Comparison of ENCODE assay signal across 1 cellular context in the genomic region with DNA sequence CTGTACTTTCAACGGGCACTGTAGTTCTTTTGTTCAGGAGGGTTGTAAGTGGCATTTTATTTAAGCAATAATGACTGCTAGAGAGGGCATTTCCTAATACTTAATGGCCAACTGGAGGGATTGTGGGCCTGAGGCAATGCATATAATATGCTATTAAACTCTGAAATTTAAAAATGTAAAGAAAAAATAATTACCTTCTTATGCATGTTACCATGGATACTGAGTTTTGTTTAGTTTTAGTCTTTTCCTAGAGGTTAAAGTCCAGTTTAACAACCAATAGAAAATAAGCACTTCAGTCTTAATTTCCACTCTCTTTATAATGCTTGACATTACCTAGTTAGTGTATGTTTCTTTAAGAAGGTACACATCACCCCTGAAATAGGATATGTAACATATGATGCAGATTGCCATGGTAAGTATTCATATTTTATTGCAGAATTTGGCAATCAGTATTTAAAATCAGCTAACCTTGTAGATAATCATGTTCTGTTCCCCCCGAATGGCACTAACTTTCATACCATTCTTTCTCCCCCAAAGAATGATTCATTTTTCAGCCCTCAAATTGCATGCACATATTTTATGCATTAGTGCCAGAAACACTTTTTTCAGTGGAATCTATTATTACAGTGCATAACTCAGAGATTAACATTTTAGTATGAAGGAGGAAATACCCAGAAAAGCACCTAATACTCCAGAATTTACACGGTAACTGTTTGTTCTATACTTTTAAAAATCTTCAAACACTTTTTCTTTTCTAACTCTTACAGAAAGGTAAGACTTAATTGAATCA.
TF ChIP-seq lines count a peak whose summit lies in the region.

No MANE protein-coding gene starts in this region.

TF ChIP-seq in SK-N-SH, 30 proteins besides CTCF, POLR2A, EP300 and RAD21 (continued from another document):
- no peak for TF ChIP-seq YY1 (IDR thresholded peaks at IDR 0.05; ENCODE audit: low read depth)
- TF ChIP-seq GABPA (IDR thresholded peaks at IDR 0.05; ENCODE audit: low read depth): no peak
- TF ChIP-seq ELF1 (IDR thresholded peaks at IDR 0.05): no peak
- no peak for TF ChIP-seq SIN3A (IDR thresholded peaks at IDR 0.05; ENCODE audit: borderline replicate concordance, low read depth, low read length)
- no peak for TF ChIP-seq FOXM1 (IDR thresholded peaks at IDR 0.05; ENCODE audit: low read depth)
- 0 out of 2 replicates have a peak, but pooled peaks have one; percentile 22 for TF ChIP-seq RXRA (IDR thresholded peaks at IDR 0.05; ENCODE audit: borderline replicate concordance, low read depth)
- no peak for TF ChIP-seq TAF1 (IDR thresholded peaks at IDR 0.05; ENCODE audit: borderline replicate concordance, low read depth, low read length)
- TF ChIP-seq MXI1 (IDR thresholded peaks at IDR 0.05; ENCODE audit: low read depth, low read length): no peak
- TF ChIP-seq MEF2A (IDR thresholded peaks at IDR 0.05; ENCODE audit: borderline replicate concordance, low read depth): no peak
- TF ChIP-seq GATA2 (CRISPR knock-in tag; IDR thresholded peaks at IDR 0.05): no peak
- TF ChIP-seq POLR2AphosphoS5 (IDR thresholded peaks at IDR 0.05; ENCODE audit: low read depth, low read length): no peak
- TF ChIP-seq, protein P1, sequence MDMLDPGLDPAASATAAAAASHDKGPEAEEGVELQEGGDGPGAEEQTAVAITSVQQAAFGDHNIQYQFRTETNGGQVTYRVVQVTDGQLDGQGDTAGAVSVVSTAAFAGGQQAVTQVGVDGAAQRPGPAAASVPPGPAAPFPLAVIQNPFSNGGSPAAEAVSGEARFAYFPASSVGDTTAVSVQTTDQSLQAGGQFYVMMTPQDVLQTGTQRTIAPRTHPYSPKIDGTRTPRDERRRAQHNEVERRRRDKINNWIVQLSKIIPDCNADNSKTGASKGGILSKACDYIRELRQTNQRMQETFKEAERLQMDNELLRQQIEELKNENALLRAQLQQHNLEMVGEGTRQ (IDR thresholded peaks at IDR 0.05; ENCODE audit: borderline replicate concordance, low read depth, low read length): no peak
- TF ChIP-seq, protein P2, sequence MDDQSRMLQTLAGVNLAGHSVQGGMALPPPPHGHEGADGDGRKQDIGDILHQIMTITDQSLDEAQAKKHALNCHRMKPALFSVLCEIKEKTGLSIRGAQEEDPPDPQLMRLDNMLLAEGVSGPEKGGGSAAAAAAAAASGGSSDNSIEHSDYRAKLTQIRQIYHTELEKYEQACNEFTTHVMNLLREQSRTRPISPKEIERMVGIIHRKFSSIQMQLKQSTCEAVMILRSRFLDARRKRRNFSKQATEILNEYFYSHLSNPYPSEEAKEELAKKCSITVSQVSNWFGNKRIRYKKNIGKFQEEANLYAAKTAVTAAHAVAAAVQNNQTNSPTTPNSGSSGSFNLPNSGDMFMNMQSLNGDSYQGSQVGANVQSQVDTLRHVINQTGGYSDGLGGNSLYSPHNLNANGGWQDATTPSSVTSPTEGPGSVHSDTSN (IDR thresholded peaks at IDR 0.05): peak; percentile 46; the same call in 1 of the 2 replicates
- TF ChIP-seq, protein P3, sequence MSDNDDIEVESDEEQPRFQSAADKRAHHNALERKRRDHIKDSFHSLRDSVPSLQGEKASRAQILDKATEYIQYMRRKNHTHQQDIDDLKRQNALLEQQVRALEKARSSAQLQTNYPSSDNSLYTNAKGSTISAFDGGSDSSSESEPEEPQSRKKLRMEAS (IDR thresholded peaks at IDR 0.05; ENCODE audit: low read depth): no peak
- TF ChIP-seq RCOR1 (IDR thresholded peaks at IDR 0.05; ENCODE audit: low read length): no peak
- no peak for TF ChIP-seq EZH2phosphoT487 (IDR thresholded peaks at IDR 0.05; ENCODE audit: borderline replicate concordance, low read depth)
- TF ChIP-seq, protein P4, sequence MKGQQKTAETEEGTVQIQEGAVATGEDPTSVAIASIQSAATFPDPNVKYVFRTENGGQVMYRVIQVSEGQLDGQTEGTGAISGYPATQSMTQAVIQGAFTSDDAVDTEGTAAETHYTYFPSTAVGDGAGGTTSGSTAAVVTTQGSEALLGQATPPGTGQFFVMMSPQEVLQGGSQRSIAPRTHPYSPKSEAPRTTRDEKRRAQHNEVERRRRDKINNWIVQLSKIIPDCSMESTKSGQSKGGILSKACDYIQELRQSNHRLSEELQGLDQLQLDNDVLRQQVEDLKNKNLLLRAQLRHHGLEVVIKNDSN (IDR thresholded peaks at IDR 0.05; ENCODE audit: borderline replicate concordance, low read depth): no peak
- TF ChIP-seq FOSL2 (IDR thresholded peaks at IDR 0.05; ENCODE audit: borderline replicate concordance, low read depth): peak; percentile 79; the same call in 1 of the 2 replicates
- peak; percentile 45; the same call in 1 of the 2 replicates for TF ChIP-seq NFIC (IDR thresholded peaks at IDR 0.05; ENCODE audit: borderline replicate concordance)
- 0 out of 2 replicates have a peak, but pooled peaks have one; percentile 25 for TF ChIP-seq TEAD4 (IDR thresholded peaks at IDR 0.05; ENCODE audit: borderline replicate concordance, insufficient read depth)
- peak; percentile 74 for TF ChIP-seq TCF12 (IDR thresholded peaks at IDR 0.05)
- TF ChIP-seq JUND (IDR thresholded peaks at IDR 0.05): peak; percentile 70
- TF ChIP-seq, protein P5, sequence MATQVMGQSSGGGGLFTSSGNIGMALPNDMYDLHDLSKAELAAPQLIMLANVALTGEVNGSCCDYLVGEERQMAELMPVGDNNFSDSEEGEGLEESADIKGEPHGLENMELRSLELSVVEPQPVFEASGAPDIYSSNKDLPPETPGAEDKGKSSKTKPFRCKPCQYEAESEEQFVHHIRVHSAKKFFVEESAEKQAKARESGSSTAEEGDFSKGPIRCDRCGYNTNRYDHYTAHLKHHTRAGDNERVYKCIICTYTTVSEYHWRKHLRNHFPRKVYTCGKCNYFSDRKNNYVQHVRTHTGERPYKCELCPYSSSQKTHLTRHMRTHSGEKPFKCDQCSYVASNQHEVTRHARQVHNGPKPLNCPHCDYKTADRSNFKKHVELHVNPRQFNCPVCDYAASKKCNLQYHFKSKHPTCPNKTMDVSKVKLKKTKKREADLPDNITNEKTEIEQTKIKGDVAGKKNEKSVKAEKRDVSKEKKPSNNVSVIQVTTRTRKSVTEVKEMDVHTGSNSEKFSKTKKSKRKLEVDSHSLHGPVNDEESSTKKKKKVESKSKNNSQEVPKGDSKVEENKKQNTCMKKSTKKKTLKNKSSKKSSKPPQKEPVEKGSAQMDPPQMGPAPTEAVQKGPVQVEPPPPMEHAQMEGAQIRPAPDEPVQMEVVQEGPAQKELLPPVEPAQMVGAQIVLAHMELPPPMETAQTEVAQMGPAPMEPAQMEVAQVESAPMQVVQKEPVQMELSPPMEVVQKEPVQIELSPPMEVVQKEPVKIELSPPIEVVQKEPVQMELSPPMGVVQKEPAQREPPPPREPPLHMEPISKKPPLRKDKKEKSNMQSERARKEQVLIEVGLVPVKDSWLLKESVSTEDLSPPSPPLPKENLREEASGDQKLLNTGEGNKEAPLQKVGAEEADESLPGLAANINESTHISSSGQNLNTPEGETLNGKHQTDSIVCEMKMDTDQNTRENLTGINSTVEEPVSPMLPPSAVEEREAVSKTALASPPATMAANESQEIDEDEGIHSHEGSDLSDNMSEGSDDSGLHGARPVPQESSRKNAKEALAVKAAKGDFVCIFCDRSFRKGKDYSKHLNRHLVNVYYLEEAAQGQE (IDR thresholded peaks at IDR 0.05; ENCODE audit: low read depth, low read length): no peak
- no peak for TF ChIP-seq SMC3 (IDR thresholded peaks at IDR 0.05; ENCODE audit: low read depth, low read length)
- TF ChIP-seq, protein P6, sequence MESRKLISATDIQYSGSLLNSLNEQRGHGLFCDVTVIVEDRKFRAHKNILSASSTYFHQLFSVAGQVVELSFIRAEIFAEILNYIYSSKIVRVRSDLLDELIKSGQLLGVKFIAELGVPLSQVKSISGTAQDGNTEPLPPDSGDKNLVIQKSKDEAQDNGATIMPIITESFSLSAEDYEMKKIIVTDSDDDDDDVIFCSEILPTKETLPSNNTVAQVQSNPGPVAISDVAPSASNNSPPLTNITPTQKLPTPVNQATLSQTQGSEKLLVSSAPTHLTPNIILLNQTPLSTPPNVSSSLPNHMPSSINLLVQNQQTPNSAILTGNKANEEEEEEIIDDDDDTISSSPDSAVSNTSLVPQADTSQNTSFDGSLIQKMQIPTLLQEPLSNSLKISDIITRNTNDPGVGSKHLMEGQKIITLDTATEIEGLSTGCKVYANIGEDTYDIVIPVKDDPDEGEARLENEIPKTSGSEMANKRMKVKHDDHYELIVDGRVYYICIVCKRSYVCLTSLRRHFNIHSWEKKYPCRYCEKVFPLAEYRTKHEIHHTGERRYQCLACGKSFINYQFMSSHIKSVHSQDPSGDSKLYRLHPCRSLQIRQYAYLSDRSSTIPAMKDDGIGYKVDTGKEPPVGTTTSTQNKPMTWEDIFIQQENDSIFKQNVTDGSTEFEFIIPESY (IDR thresholded peaks at IDR 0.05; ENCODE audit: borderline replicate concordance, low read depth): no peak
- TF ChIP-seq NRF1 (IDR thresholded peaks at IDR 0.05; ENCODE audit: low read depth, low read length): no peak
- TF ChIP-seq FOXJ3 (CRISPR knock-in tag; IDR thresholded peaks at IDR 0.05): no peak
- TF ChIP-seq, protein P7, sequence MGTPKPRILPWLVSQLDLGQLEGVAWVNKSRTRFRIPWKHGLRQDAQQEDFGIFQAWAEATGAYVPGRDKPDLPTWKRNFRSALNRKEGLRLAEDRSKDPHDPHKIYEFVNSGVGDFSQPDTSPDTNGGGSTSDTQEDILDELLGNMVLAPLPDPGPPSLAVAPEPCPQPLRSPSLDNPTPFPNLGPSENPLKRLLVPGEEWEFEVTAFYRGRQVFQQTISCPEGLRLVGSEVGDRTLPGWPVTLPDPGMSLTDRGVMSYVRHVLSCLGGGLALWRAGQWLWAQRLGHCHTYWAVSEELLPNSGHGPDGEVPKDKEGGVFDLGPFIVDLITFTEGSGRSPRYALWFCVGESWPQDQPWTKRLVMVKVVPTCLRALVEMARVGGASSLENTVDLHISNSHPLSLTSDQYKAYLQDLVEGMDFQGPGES (IDR thresholded peaks at IDR 0.05; ENCODE audit: low read depth, low read length): no peak
